ENCODE assay signal across 25 cellular contexts in the genomic region with DNA sequence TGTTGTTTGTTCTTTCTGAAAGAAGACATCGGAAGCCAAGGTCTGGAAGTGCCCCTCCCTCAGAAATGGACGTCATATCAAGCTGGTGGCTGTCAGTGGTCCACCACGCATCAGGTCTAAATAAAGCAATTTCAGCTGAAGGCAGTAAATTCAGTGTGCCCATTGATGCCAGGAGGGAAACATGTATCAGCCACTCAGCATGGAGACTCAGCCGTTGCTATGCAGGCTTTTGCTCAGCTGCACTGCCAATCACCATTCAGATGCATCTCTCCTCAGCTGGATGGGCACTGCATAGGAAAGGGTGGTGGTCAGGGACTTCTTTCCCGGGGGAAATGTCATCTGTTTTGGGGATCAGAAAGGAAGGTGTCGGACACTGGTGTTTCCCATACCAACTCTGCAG.
"Had no signal": no experiment of that assay in that cellular context is flagged by ENCODE, and none has a peak within 500 bp of the region (broad histone marks: within the 10 kb centered on the region; RNA-seq: fewer than 3 reads in every experiment).

No MANE protein-coding gene starts in this region.

- H3K27me3 Mint-ChIP-seq: activated B cell treated with CpG ODN at 0.5 μM for 24 hours; activated CD4-positive, alpha-beta memory T cell treated with anti-CD3 and anti-CD28 coated beads, Interleukin-2, amount 10 ng/mL, durations not matched to agents 7 days and 5 days; activated naive CD8-positive, alpha-beta T cell treated with anti-CD3 and anti-CD28 coated beads, Interleukin-2, amount 50 U/mL, for 24 hours had no signal

- DNase-seq: activated B cell treated with CpG ODN at 0.5 μM for 24 hours; activated CD4-positive, alpha-beta memory T cell treated with anti-CD3 and anti-CD28 coated beads, Interleukin-2, amount 10 ng/mL, durations not matched to agents 7 days and 5 days; activated CD4-positive, alpha-beta T cell treated with anti-CD3 and anti-CD28 coated beads for 4 hours; activated CD8-positive, alpha-beta memory T cell treated with anti-CD3 and anti-CD28 coated beads, Interleukin-2, amount 10 ng/mL, durations not matched to agents 7 days and 5 days; activated naive CD4-positive, alpha-beta T cell treated with anti-CD3 and anti-CD28 coated beads for 36 hours; activated naive CD8-positive, alpha-beta T cell treated with anti-CD3 and anti-CD28 coated beads, Interleukin-2, amount 50 U/mL, for 24 hours; brain microvascular endothelial cell; central memory CD4-positive, alpha-beta T cell; erythroblast; foreskin melanocyte; lower lobe of right lung; natural killer cell; retina; stimulated activated CD4-positive, alpha-beta T cell treated with anti-CD3 and anti-CD28 coated beads, Interleukin-12 subunit alpha, Interleukin-12 subunit beta, amount 100 ng/mL, for 4 hours; stimulated activated CD4-positive, alpha-beta T cell treated with anti-CD3 and anti-CD28 coated beads, Interleukin-1b, Interleukin-23, amount 100 ng/mL, for 48 hours; stimulated activated CD8-positive, alpha-beta memory T cell treated with anti-CD3 and anti-CD28 coated beads, Interleukin-4, amount 100 ng/mL, for 48 hours; stimulated activated naive CD4-positive, alpha-beta T cell; thyroid gland had no signal

- FAIRE-seq: endometrium, keratinocyte, urothelium cell line had no signal

- H3K4me1 ChIP-seq: lower lobe of right lung, thyroid gland had no signal

- H3K9ac ChIP-seq: parathyroid adenoma had no signal

- H3K4me1 Mint-ChIP-seq: activated B cell treated with CpG ODN at 0.5 μM for 24 hours; activated CD4-positive, alpha-beta memory T cell treated with anti-CD3 and anti-CD28 coated beads, Interleukin-2, amount 10 ng/mL, durations not matched to agents 7 days and 5 days; activated CD8-positive, alpha-beta memory T cell treated with anti-CD3 and anti-CD28 coated beads, Interleukin-2, amount 10 ng/mL, durations not matched to agents 7 days and 5 days; activated naive CD8-positive, alpha-beta T cell treated with anti-CD3 and anti-CD28 coated beads, Interleukin-2, amount 50 U/mL, for 24 hours; activated T-helper 17 cell treated with anti-CD3 and anti-CD28 coated beads, Interleukin-2, amount 50 U/mL, for 72 hours; natural killer cell had no signal

- H3K27ac Mint-ChIP-seq: activated B cell treated with CpG ODN at 0.5 μM for 24 hours; activated CD4-positive, alpha-beta memory T cell treated with anti-CD3 and anti-CD28 coated beads, Interleukin-2, amount 10 ng/mL, durations not matched to agents 7 days and 5 days; activated CD8-positive, alpha-beta memory T cell treated with anti-CD3 and anti-CD28 coated beads, Interleukin-2, amount 10 ng/mL, durations not matched to agents 7 days and 5 days; activated naive CD4-positive, alpha-beta T cell treated with anti-CD3 and anti-CD28 coated beads for 36 hours; activated naive CD8-positive, alpha-beta T cell treated with anti-CD3 and anti-CD28 coated beads, Interleukin-2, amount 50 U/mL, for 24 hours; activated T-helper 17 cell treated with anti-CD3 and anti-CD28 coated beads, Interleukin-2, amount 50 U/mL, for 72 hours; natural killer cell had no signal

- H3K4me3 ChIP-seq: coronary artery, lower lobe of right lung, thyroid gland had no signal

- H3K36me3 ChIP-seq: brain microvascular endothelial cell, lower lobe of right lung, neutrophil, thyroid gland had no signal

- H3K36me3 Mint-ChIP-seq: activated CD8-positive, alpha-beta memory T cell treated with anti-CD3 and anti-CD28 coated beads, Interleukin-2, amount 10 ng/mL, durations not matched to agents 7 days and 5 days; natural killer cell had no signal

- H3K9me3 Mint-ChIP-seq: activated naive CD8-positive, alpha-beta T cell treated with anti-CD3 and anti-CD28 coated beads, Interleukin-2, amount 50 U/mL, for 24 hours; activated T-helper 17 cell treated with anti-CD3 and anti-CD28 coated beads, Interleukin-2, amount 50 U/mL, for 72 hours had no signal

- H3K4me3 Mint-ChIP-seq: activated B cell treated with CpG ODN at 0.5 μM for 24 hours; activated CD4-positive, alpha-beta memory T cell treated with anti-CD3 and anti-CD28 coated beads, Interleukin-2, amount 10 ng/mL, durations not matched to agents 7 days and 5 days; activated CD8-positive, alpha-beta memory T cell treated with anti-CD3 and anti-CD28 coated beads, Interleukin-2, amount 10 ng/mL, durations not matched to agents 7 days and 5 days; activated naive CD4-positive, alpha-beta T cell treated with anti-CD3 and anti-CD28 coated beads for 36 hours; activated naive CD8-positive, alpha-beta T cell treated with anti-CD3 and anti-CD28 coated beads, Interleukin-2, amount 50 U/mL, for 24 hours; activated T-helper 17 cell treated with anti-CD3 and anti-CD28 coated beads, Interleukin-2, amount 50 U/mL, for 72 hours; natural killer cell had no signal

- H3K9me3 ChIP-seq: lower lobe of right lung, neutrophil, thyroid gland had no signal

- H3K27ac ChIP-seq: brain microvascular endothelial cell, coronary artery, lower lobe of right lung, neutrophil, parathyroid adenoma, thyroid gland had no signal

- ATAC-seq: activated CD8-positive, alpha-beta memory T cell treated with anti-CD3 and anti-CD28 coated beads, Interleukin-2, amount 10 ng/mL, durations not matched to agents 7 days and 5 days; activated naive CD8-positive, alpha-beta T cell treated with anti-CD3 and anti-CD28 coated beads, Interleukin-2, amount 50 U/mL, for 24 hours; activated T-helper 17 cell treated with anti-CD3 and anti-CD28 coated beads, Interleukin-2, amount 50 U/mL, for 72 hours; lower lobe of right lung; natural killer cell had no signal

- H3K27me3 ChIP-seq: brain microvascular endothelial cell, neutrophil, thyroid gland had no signal

- H3K79me2 ChIP-seq: parathyroid adenoma had no signal

- H2AFZ ChIP-seq: parathyroid adenoma had no signal
